15 cellular contexts compared by ENCODE assay signal in genomic region chr10:86642499-86642898, GRCh38. TPM values are rescaled to one million over a fixed set of nuclear protein-coding genes. Genes with fewer than 3 reads are reported as not detected.
DNase-seq lines count a peak whose midpoint lies in the region; ATAC-seq and TF ChIP-seq lines count a peak whose summit lies in the region.
"Had no signal": no experiment of that assay in that cellular context is flagged by ENCODE, and none has a peak within 500 bp of the region (broad histone marks: within the 10 kb centered on the region; RNA-seq: fewer than 3 reads in every experiment).

No MANE protein-coding gene starts in this region.

- H3K4me3 ChIP-seq in RWPE2 (ENCODE audit: severe bottlenecking) (no peak overlapping the region), mucosa of descending colon (no peak overlapping the region)
- H3K4me3 ChIP-seq: adrenal gland had no signal

- H3K27ac ChIP-seq in C4-2B (no peak overlapping the region), RWPE2 (ENCODE audit: poor library complexity, severe bottlenecking) (no peak overlapping the region)
- H3K27ac ChIP-seq: adrenal gland had no signal

- peak; percentile 77 for ATAC-seq in RWPE2 (ENCODE audit: low read depth)
- ATAC-seq in mucosa of descending colon, result no peak
- ATAC-seq in HG02852 (IDR thresholded peaks at IDR 0.05; ENCODE audit: unreplicated experiment), result no peak
- ATAC-seq: stimulated activated effector memory CD8-positive, alpha-beta T cell treated with anti-CD3 and anti-CD28 coated beads, Interleukin-12 subunit alpha, Interleukin-12 subunit beta, amount 100 ng/mL, for 72 hours had no signal

- H3K36me3 ChIP-seq in RWPE2 (ENCODE audit: low read depth) (no peaks in the 10 kb centered on the region), mucosa of descending colon (ENCODE audit: low read depth) (no peaks in the 10 kb centered on the region)
- H3K36me3 ChIP-seq: adrenal gland had no signal

- TF ChIP-seq CTCF in C4-2B (conservative IDR thresholded peaks at IDR 0.05) (peak; percentile 10; the same call in 1 of the 2 replicates), RWPE2 (IDR thresholded peaks at IDR 0.05; ENCODE audit: poor library complexity, severe bottlenecking) (peak; percentile 38), mucosa of descending colon (IDR thresholded peaks at IDR 0.05) (no peak)

- H3K4me1 ChIP-seq in RWPE2 (ENCODE audit: insufficient read depth, poor library complexity, severe bottlenecking) (peaks cover 12% of the 10 kb centered on the region), mucosa of descending colon (ENCODE audit: low read depth) (no peaks in the 10 kb centered on the region)

- H3K27me3 ChIP-seq in RWPE2 (ENCODE audit: insufficient read depth, poor library complexity, severe bottlenecking), result no peaks in the 10 kb centered on the region
- H3K27me3 ChIP-seq: adrenal gland had no signal

- H3K9me3 ChIP-seq in RWPE2 (ENCODE audit: severe bottlenecking) (no peaks in the 10 kb centered on the region), mucosa of descending colon (no peaks in the 10 kb centered on the region)
- H3K9me3 ChIP-seq: adrenal gland had no signal

- intact Hi-C loops in mucosa of descending colon (cut with DNase I, micrococcal nuclease), result no loop called here

- DNase-seq in H4 (ENCODE audit: low spot score) (peak; percentile 34), RWPE2 (ENCODE audit: low spot score) (no peak), kidney tubule cell (ENCODE audit: low spot score) (peak; percentile 29), DMS 273 (lab: John Stamatoyannopoulos, UW; ENCODE audit: unreplicated experiment) (no peak), mucosa of descending colon (no peak), NCI-H2107 treated with DMSO at 0.1 percent for 48 hours (lab: John Stamatoyannopoulos, UW; ENCODE audit: unreplicated experiment) (no peak)
- DNase-seq: adrenal gland; CD8-positive, alpha-beta memory T cell; KG1; natural killer cell; NCI-H510A treated with DMSO at 0.1 percent for 48 hours; T-helper 1 cell had no signal

RNA-seq across cellular contexts. Expression of gene OPN4, which starts 11.8 kb away (rescaled TPM):
- total RNA-seq in H4 (2014; rRNA removed; shearing (Covaris generic)), result 0.02 and 0.35 TPM in 2 replicates
- under 1 TPM in 1 of 3 donors, not detected in 2; 0.20 TPM for total RNA-seq in mucosa of descending colon
- total RNA-seq: CD8-positive, alpha-beta memory T cell; natural killer cell had no signal

RNA-seq across cellular contexts. Expression of gene LDB3, which starts 25.8 kb away (rescaled TPM):
- total RNA-seq in H4 (2014; rRNA removed; shearing (Covaris generic)), result 0.08 and 0.16 TPM in 2 replicates
- total RNA-seq in mucosa of descending colon, result 10 to 100 TPM in 1 of 3 donors, 1 to 10 TPM in 1, under 1 TPM in 1; 0.96 to 22.7 (median 3.2) TPM

Comparison
In these comparisons a context has a peak if more than half of its experiments do, and no peak if none do; other contexts are left out.
1. DNase-seq: peak in H4 (single experiment) and kidney tubule cell (single experiment); none in RWPE2 (single experiment), DMS 273 (single experiment), mucosa of descending colon (0 of 3) and NCI-H2107 treated with DMSO at 0.1 percent for 48 hours (single experiment).